17 cellular contexts compared by ENCODE assay signal in the genomic region with DNA sequence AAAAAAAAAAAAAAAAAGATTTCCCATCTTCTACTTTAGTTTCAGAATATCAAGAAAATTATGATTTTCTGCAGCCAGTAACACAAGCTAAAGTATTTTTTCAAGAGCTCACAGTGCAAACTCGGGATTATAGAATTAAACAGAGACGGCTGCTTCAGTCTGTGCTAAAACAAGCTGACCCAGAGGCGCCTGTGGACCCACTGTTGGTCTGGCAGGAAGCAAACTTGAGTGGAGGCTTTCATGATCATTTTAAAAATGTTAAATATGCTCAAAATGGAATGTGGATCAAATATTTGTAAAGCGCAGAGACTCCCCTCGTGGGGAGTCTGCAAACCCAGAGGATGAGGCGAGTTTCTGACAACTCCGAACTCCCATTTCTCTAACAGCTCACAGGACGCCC. TPM values are rescaled to one million over a fixed set of nuclear protein-coding genes. Genes with fewer than 3 reads are reported as not detected.
"Had no signal": no experiment of that assay in that cellular context is flagged by ENCODE, and none has a peak within 500 bp of the region (broad histone marks: within the 10 kb centered on the region; RNA-seq: fewer than 3 reads in every experiment).

No MANE protein-coding gene starts in this region.

- H3K27me3 ChIP-seq: adrenal gland, right lobe of liver, uterus had no signal

- H3K36me3 Mint-ChIP-seq: activated naive CD4-positive, alpha-beta T cell treated with anti-CD3 and anti-CD28 coated beads, Interleukin-2, amount 50 U/mL, for 24 hours; stimulated activated naive B cell treated with anti-CD40 and anti-IgM and Interleukin-4, amounts not matched to agents 10 μg/mL and 1 μg/mL and 100 μg/mL, for 72 hours had no signal

- H3K36me3 ChIP-seq: adrenal gland, right lobe of liver, tibial artery, uterus had no signal

- DNase-seq: activated CD4-positive, CD25-positive, alpha-beta regulatory T cell treated with anti-CD3 and anti-CD28 coated beads, Interleukin-2, amount 50 U/mL, for 72 hours; activated gamma-delta T cell; adrenal gland; dermis blood vessel endothelial cell; left cardiac atrium; right lobe of liver; stimulated activated naive B cell treated with anti-CD40 and anti-IgM and Interleukin-4, amounts not matched to agents 10 μg/mL and 1 μg/mL and 100 μg/mL, for 72 hours; substantia nigra; SW 1271; T-helper 2 cell; tibial artery; uterus had no signal

- H3K4me3 ChIP-seq: adrenal gland, right lobe of liver, tibial artery, uterus had no signal

- H3K4me3 Mint-ChIP-seq: activated naive CD4-positive, alpha-beta T cell treated with anti-CD3 and anti-CD28 coated beads, Interleukin-2, amount 50 U/mL, for 24 hours; neural crest cell; stimulated activated naive B cell treated with anti-CD40 and anti-IgM and Interleukin-4, amounts not matched to agents 10 μg/mL and 1 μg/mL and 100 μg/mL, for 72 hours had no signal

- H3K9me3 ChIP-seq: right lobe of liver, tibial artery, uterus had no signal

- ATAC-seq: left cardiac atrium; right lobe of liver; stimulated activated naive B cell treated with anti-CD40 and anti-IgM and Interleukin-4, amounts not matched to agents 10 μg/mL and 1 μg/mL and 100 μg/mL, for 72 hours had no signal

- H3K4me1 ChIP-seq: right lobe of liver, tibial artery had no signal

- H3K27ac ChIP-seq: adrenal gland, right lobe of liver, tibial artery, uterus, VCaP had no signal

- H3K27ac Mint-ChIP-seq: activated naive CD4-positive, alpha-beta T cell treated with anti-CD3 and anti-CD28 coated beads, Interleukin-2, amount 50 U/mL, for 24 hours; stimulated activated naive B cell treated with anti-CD40 and anti-IgM and Interleukin-4, amounts not matched to agents 10 μg/mL and 1 μg/mL and 100 μg/mL, for 72 hours had no signal

- H3K4me1 Mint-ChIP-seq: activated naive CD4-positive, alpha-beta T cell treated with anti-CD3 and anti-CD28 coated beads, Interleukin-2, amount 50 U/mL, for 24 hours; stimulated activated naive B cell treated with anti-CD40 and anti-IgM and Interleukin-4, amounts not matched to agents 10 μg/mL and 1 μg/mL and 100 μg/mL, for 72 hours had no signal

- H3K9me3 Mint-ChIP-seq: neural crest cell had no signal

RNA-seq across cellular contexts. Expression of a gene that starts 13.0 kb away (rescaled TPM):
- total RNA-seq: activated CD8-positive, alpha-beta memory T cell treated with anti-CD3 and anti-CD28 coated beads for 36 hours; pulmonary artery endothelial cell had no signal
